8 cellular contexts compared by ENCODE assay signal in genomic region chr6:35385457-35386202, GRCh38. TPM values are rescaled to one million over a fixed set of nuclear protein-coding genes. Genes with fewer than 3 reads are reported as not detected.
DNase-seq lines count a peak whose midpoint lies in the region; ATAC-seq, FAIRE-seq and TF ChIP-seq lines count a peak whose summit lies in the region.
"Had no signal": no experiment of that assay in that cellular context is flagged by ENCODE, and none has a peak within 500 bp of the region (broad histone marks: within the 10 kb centered on the region; RNA-seq: fewer than 3 reads in every experiment).

No MANE protein-coding gene starts in this region.

- no peak overlapping the region for H2BK120ac ChIP-seq in H9 (ENCODE audit: low read depth, low read length, poor library complexity, severe bottlenecking)

- peaks cover 6 to 14% of the 10 kb centered on the region in 2 experiments for H3K9me3 Mint-ChIP-seq in H9
- H3K9me3 Mint-ChIP-seq in activated naive CD4-positive, alpha-beta T cell treated with anti-CD3 and anti-CD28 coated beads for 36 hours, result peaks cover 2% of the 10 kb centered on the region

- H3K79me1 ChIP-seq in H9 (ENCODE audit: insufficient read depth, low read depth, low read length, poor library complexity, severe bottlenecking), result no peaks in the 10 kb centered on the region

- H3K79me2 ChIP-seq in H9 (ENCODE audit: insufficient read depth, low read length), result no peaks in the 10 kb centered on the region

- H3K27ac Mint-ChIP-seq in H9, result peak overlapping the region in 2 of 3 experiments; percentile 25 to 69; a peak in 4 of 7 replicates
- H3K27ac Mint-ChIP-seq in activated naive CD4-positive, alpha-beta T cell treated with anti-CD3 and anti-CD28 coated beads for 36 hours, result no peak overlapping the region

- no peak overlapping the region for H3K27ac ChIP-seq in H9 (ENCODE audit: insufficient read length, low read depth, low read length)
- peak overlapping the region; percentile 70 for H3K27ac ChIP-seq in SJSA1
- peak overlapping the region in 1 of 12 donors; percentile 26 for H3K27ac ChIP-seq in heart left ventricle
- peak overlapping the region in 1 of 2 donors; percentile 40 for H3K27ac ChIP-seq in small intestine (ENCODE audit: low read depth in 1 of 2, low read length in 1 of 2)

- no peak overlapping the region for H3K4me3 ChIP-seq in SJSA1
- no peak overlapping the region for H3K4me3 ChIP-seq in heart left ventricle
- H3K4me3 ChIP-seq in small intestine (ENCODE audit: low read depth in 1 of 2, low read length in 2 of 2), result no peak overlapping the region

- no peak overlapping the region for H3T11ph ChIP-seq in H9 (ENCODE audit: low read length)

- no peak overlapping the region for H2BK12ac ChIP-seq in H9 (ENCODE audit: insufficient read length, low read depth, low read length)

- no peak overlapping the region for H2AK5ac ChIP-seq in H9 (ENCODE audit: insufficient read length, low read length)

- no peak overlapping the region for H3K14ac ChIP-seq in H9 (ENCODE audit: insufficient read depth, low read length)

- H2BK5ac ChIP-seq in H9 (ENCODE audit: insufficient read length, low read length), result no peak overlapping the region

- H3K36me3 ChIP-seq in SJSA1 (peaks cover 20% of the 10 kb centered on the region; the same call in 1 of the 2 replicates), heart left ventricle (no peaks in the 10 kb centered on the region), small intestine (ENCODE audit: control insufficient read depth in 2 of 2, insufficient read depth in 2 of 2, low read length in 2 of 2) (no peaks in the 10 kb centered on the region)

- H2BK20ac ChIP-seq in H9 (ENCODE audit: low read depth, low read length, poor library complexity, severe bottlenecking), result no peak overlapping the region

- H3K4ac ChIP-seq in H9 (ENCODE audit: low read depth, low read length), result no peak overlapping the region

- H3K56ac ChIP-seq in H9 (ENCODE audit: insufficient read length, low read depth, low read length), result no peak overlapping the region

- H4K5ac ChIP-seq in H9 (ENCODE audit: insufficient read length, low read depth, low read length), result no peak overlapping the region

- no peak overlapping the region for H3K4me2 ChIP-seq in H9 (ENCODE audit: insufficient read depth, insufficient read length, low read length)

- peaks cover 9 to 14% (median 12%) of the 10 kb centered on the region in 3 experiments for H3K36me3 Mint-ChIP-seq in H9 (ENCODE audit: insufficient read depth in 1 of 3, low read depth in 3 of 3)
- H3K36me3 Mint-ChIP-seq in activated naive CD4-positive, alpha-beta T cell treated with anti-CD3 and anti-CD28 coated beads for 36 hours (ENCODE audit: low read depth), result peaks cover 9% of the 10 kb centered on the region

- H3K9me3 ChIP-seq in H9 (ENCODE audit: control insufficient read depth, low read depth, low read length) (peaks cover 4% of the 10 kb centered on the region), SJSA1 (replicated peaks) (no peaks in the 10 kb centered on the region), heart left ventricle (no peaks in the 10 kb centered on the region), small intestine (ENCODE audit: control insufficient read depth, low read depth) (no peaks in the 10 kb centered on the region)

- no peak overlapping the region for H3K23ac ChIP-seq in H9 (ENCODE audit: insufficient read length, low read depth, low read length)

- H4K20me1 ChIP-seq in H9 (ENCODE audit: control insufficient read depth, insufficient read depth, insufficient read length), result no peaks in the 10 kb centered on the region

- no peak overlapping the region for H2AFZ ChIP-seq in H9 (ENCODE audit: low read length)

- no peak overlapping the region for H3K18ac ChIP-seq in H9 (ENCODE audit: insufficient read length, low read depth, low read length)

- H3K4me1 ChIP-seq in H9 (ENCODE audit: insufficient read depth, low read length) (no peaks in the 10 kb centered on the region), SJSA1 (replicated peaks) (peaks cover 52% of the 10 kb centered on the region), heart left ventricle (peaks cover 0 to 9% (median 3%) of the 10 kb centered on the region in 12 donors), small intestine (ENCODE audit: control insufficient read depth in 2 of 2, insufficient read depth in 1 of 2, low read depth in 1 of 2, low read length in 1 of 2) (peaks cover 4% of the 10 kb centered on the region in 2 donors)

- no peak overlapping the region for H4K91ac ChIP-seq in H9 (ENCODE audit: insufficient read length, low read depth, low read length)

- intact Hi-C loops in heart left ventricle (cut with DNase I), result no loop called here
- intact Hi-C loops in activated naive CD4-positive, alpha-beta T cell treated with anti-CD3 and anti-CD28 coated beads for 36 hours (cut with micrococcal nuclease), result no loop called here

- H4K8ac ChIP-seq in H9 (replicated peaks; ENCODE audit: insufficient read length, low read depth, low read length), result no peak overlapping the region

- DNase-seq in H9 (no peak), SJSA1 (ENCODE audit: low read depth in 1 of 2, low spot score in 2 of 2) (peak; percentile 44 to 55), heart left ventricle (peak in 2 of 5 donors; percentile 24 to 34), small intestine (peak; percentile 24), NCI-H2029 treated with DMSO at 0.1 percent for 48 hours (lab: John Stamatoyannopoulos, UW) (no peak)
- DNase-seq in activated naive CD4-positive, alpha-beta T cell treated with anti-CD3 and anti-CD28 coated beads for 36 hours, result no peak
- DNase-seq: activated naive CD4-positive, alpha-beta T cell had no signal

- no peak overlapping the region; a peak in 1 of 5 replicates for H3K4me3 Mint-ChIP-seq in H9
- H3K4me3 Mint-ChIP-seq in activated naive CD4-positive, alpha-beta T cell treated with anti-CD3 and anti-CD28 coated beads for 36 hours, result no peak overlapping the region

- ATAC-seq in heart left ventricle (peak; percentile 57 to 72 (median 68)), HG03354 (IDR thresholded peaks at IDR 0.05; ENCODE audit: poor library complexity, severe bottlenecking, unreplicated experiment) (no peak)

- TF ChIP-seq POLR2A in heart left ventricle (IDR thresholded peaks at IDR 0.05), result no peak

- no peaks in the 10 kb centered on the region for H3K23me2 ChIP-seq in H9 (ENCODE audit: insufficient read length, low read depth, low read length, poor library complexity, severe bottlenecking)

- no CpG with 5 or more reads among the region's 14 CpGs for WGBS in H9 (ENCODE audit: extremely low coverage, insufficient read length, low lambda C conversion rate)
- 47 to 57% (median 47%) methylated on average over 12 of the region's 14 CpGs for WGBS in heart left ventricle, 4 donors
- WGBS in small intestine, 3 donors, result 55 to 75% (median 67%) methylated on average over 12 of the region's 14 CpGs

- CTCF ChIA-PET in activated naive CD4-positive, alpha-beta T cell treated with anti-CD3 and anti-CD28 coated beads for 36 hours (lab: Charles Lee), result no interaction called here

- FAIRE-seq in small intestine (lab: Jason Lieb, UNC), result no peak

- H3K27me3 ChIP-seq in H9 (ENCODE audit: insufficient read depth, low read length) (no peaks in the 10 kb centered on the region), SJSA1 (replicated peaks) (no peaks in the 10 kb centered on the region), heart left ventricle (no peaks in the 10 kb centered on the region), small intestine (ENCODE audit: control insufficient read depth in 2 of 2, insufficient read depth in 2 of 2, low read length in 2 of 2) (no peaks in the 10 kb centered on the region)

- peaks cover 5 to 6% of the 10 kb centered on the region in 2 experiments; a peak in 3 of 4 replicates for H3K4me1 Mint-ChIP-seq in H9
- H3K4me1 Mint-ChIP-seq in activated naive CD4-positive, alpha-beta T cell treated with anti-CD3 and anti-CD28 coated beads for 36 hours (ENCODE audit: low read depth), result peaks cover 24% of the 10 kb centered on the region

- no peaks in the 10 kb centered on the region for H3K27me3 Mint-ChIP-seq in H9 (ENCODE audit: low read depth)
- H3K27me3 Mint-ChIP-seq in activated naive CD4-positive, alpha-beta T cell treated with anti-CD3 and anti-CD28 coated beads for 36 hours (ENCODE audit: low read depth), result no peaks in the 10 kb centered on the region

- no peak overlapping the region for H3K9ac ChIP-seq in H9 (ENCODE audit: extremely low read depth, insufficient read length, low read length)

- TF ChIP-seq CTCF in H9 (conservative IDR thresholded peaks at IDR 0.05) (no peak), heart left ventricle (IDR thresholded peaks at IDR 0.05) (no peak)

- no peak overlapping the region for H2BK15ac ChIP-seq in H9 (ENCODE audit: low read depth, low read length)

RNA-seq across cellular contexts. Expression of gene PPARD, which starts 43.3 kb away (rescaled TPM):
- 11.7 and 13.9 TPM in 2 replicates for total RNA-seq in H9 (2021)
- 7.4 and 10.3 TPM in 2 replicates for total RNA-seq in SJSA1 (2014; rRNA removed; shearing (Covaris generic))
- total RNA-seq in heart left ventricle, result 10 to 100 TPM; 10.0 to 22.0 (median 13.4) TPM
- 10 to 100 TPM; 13.8 to 23.8 TPM for polyA plus RNA-seq in heart left ventricle
- polyA plus RNA-seq in small intestine, result 10 to 100 TPM in 2 of 3 donors, 1 to 10 TPM in 1; 7.8 to 14.7 (median 13.0) TPM
- 10 to 100 TPM; 10.8 to 11.2 TPM for total RNA-seq in activated naive CD4-positive, alpha-beta T cell treated with anti-CD3 and anti-CD28 coated beads for 36 hours

Comparison
In these comparisons a context has a peak if more than half of its experiments do, and no peak if none do; other contexts are left out.
1. DNase-seq: peak in SJSA1 (2 of 2) and small intestine (single experiment); none in H9 (single experiment), NCI-H2029 treated with DMSO at 0.1 percent for 48 hours (single experiment) and activated naive CD4-positive, alpha-beta T cell treated with anti-CD3 and anti-CD28 coated beads for 36 hours (single experiment).